9 cellular contexts compared by ENCODE assay signal in genomic region chr10:119316002-119316358, GRCh38.
DNase-seq lines count a peak whose midpoint lies in the region; ATAC-seq and TF ChIP-seq lines count a peak whose summit lies in the region.
"Had no signal": no experiment of that assay in that cellular context is flagged by ENCODE, and none has a peak within 500 bp of the region (broad histone marks: within the 10 kb centered on the region; RNA-seq: fewer than 3 reads in every experiment).

No MANE protein-coding gene starts in this region.

- H3K36me3 ChIP-seq in SJCRH30: no peaks in the 10 kb centered on the region

- H3K4me1 Mint-ChIP-seq in activated T-cell treated with anti-CD3 and anti-CD28 coated beads, Interleukin-2, amount 50 U/mL, for 24 hours (ENCODE audit: low read depth): peaks cover 69% of the 10 kb centered on the region
- H3K4me1 Mint-ChIP-seq in stimulated activated naive B cell treated with anti-CD40 and anti-IgM and Interleukin-4, amounts not matched to agents 10 μg/mL and 1 μg/mL and 100 μg/mL, for 72 hours: peaks cover 85 to 94% of the 10 kb centered on the region in 2 donors

- H3K27ac Mint-ChIP-seq in activated T-cell treated with anti-CD3 and anti-CD28 coated beads, Interleukin-2, amount 50 U/mL, for 24 hours: peak overlapping the region; percentile 98
- H3K27ac Mint-ChIP-seq in stimulated activated naive B cell treated with anti-CD40 and anti-IgM and Interleukin-4, amounts not matched to agents 10 μg/mL and 1 μg/mL and 100 μg/mL, for 72 hours: peak overlapping the region; percentile 92

- no peak for TF ChIP-seq CTCF in foreskin keratinocyte (conservative IDR thresholded peaks at IDR 0.05)

- no peaks in the 10 kb centered on the region for H3K36me3 Mint-ChIP-seq in activated T-cell treated with anti-CD3 and anti-CD28 coated beads, Interleukin-2, amount 50 U/mL, for 24 hours (ENCODE audit: low read depth)
- peaks cover 7 to 18% of the 10 kb centered on the region in 2 donors for H3K36me3 Mint-ChIP-seq in stimulated activated naive B cell treated with anti-CD40 and anti-IgM and Interleukin-4, amounts not matched to agents 10 μg/mL and 1 μg/mL and 100 μg/mL, for 72 hours

- no peak for DNase-seq in activated T-cell treated with anti-CD3 and anti-CD28 coated beads, Interleukin-2, amount 50 U/mL, for 24 hours
- DNase-seq in activated T-cell treated with anti-CD3 and anti-CD28 coated beads for 4 hours (no peak), SJCRH30 (no peak), foreskin keratinocyte (no peak), NOMO-1 treated with dmso at 0.1 percent for 144 hours (lab: John Stamatoyannopoulos, UW; ENCODE audit: unreplicated experiment) (no peak)
- DNase-seq in stimulated activated naive B cell treated with anti-CD40 and anti-IgM and Interleukin-4, amounts not matched to agents 10 μg/mL and 1 μg/mL and 100 μg/mL, for 72 hours: no peak
- DNase-seq: NCI-H748 treated with DMSO at 0.1 percent for 48 hours had no signal

- no peaks in the 10 kb centered on the region for H3K9me3 ChIP-seq in SJCRH30 (replicated peaks)

- ATAC-seq in foreskin keratinocyte (no peak), HG03139 (IDR thresholded peaks at IDR 0.05; ENCODE audit: unreplicated experiment) (no peak), HG02973 (IDR thresholded peaks at IDR 0.05; ENCODE audit: unreplicated experiment) (no peak)
- no peak for ATAC-seq in stimulated activated naive B cell treated with anti-CD40 and anti-IgM and Interleukin-4, amounts not matched to agents 10 μg/mL and 1 μg/mL and 100 μg/mL, for 72 hours (replicated peaks)

- no peak overlapping the region for H3K4me3 Mint-ChIP-seq in activated T-cell treated with anti-CD3 and anti-CD28 coated beads, Interleukin-2, amount 50 U/mL, for 24 hours
- H3K4me3 Mint-ChIP-seq in stimulated activated naive B cell treated with anti-CD40 and anti-IgM and Interleukin-4, amounts not matched to agents 10 μg/mL and 1 μg/mL and 100 μg/mL, for 72 hours: peak overlapping the region in 1 of 2 donors; percentile 41

- H3K4me1 ChIP-seq in SJCRH30 (peaks cover 66% of the 10 kb centered on the region), foreskin keratinocyte (peaks cover 34% of the 10 kb centered on the region)

- H3K27ac ChIP-seq in SJCRH30 (peak overlapping the region; percentile 83), foreskin keratinocyte (peak overlapping the region; percentile 89)

- no peaks in the 10 kb centered on the region for H3K9me3 Mint-ChIP-seq in activated T-cell treated with anti-CD3 and anti-CD28 coated beads, Interleukin-2, amount 50 U/mL, for 24 hours
- peaks cover 5% of the 10 kb centered on the region in 2 donors for H3K9me3 Mint-ChIP-seq in stimulated activated naive B cell treated with anti-CD40 and anti-IgM and Interleukin-4, amounts not matched to agents 10 μg/mL and 1 μg/mL and 100 μg/mL, for 72 hours

- no peaks in the 10 kb centered on the region for H3K27me3 ChIP-seq in SJCRH30
- H3K27me3 ChIP-seq in foreskin keratinocyte: no peaks in the 10 kb centered on the region

- no peak overlapping the region for H3K4me3 ChIP-seq in SJCRH30

- peaks cover 2% of the 10 kb centered on the region for H3K27me3 Mint-ChIP-seq in activated T-cell treated with anti-CD3 and anti-CD28 coated beads, Interleukin-2, amount 50 U/mL, for 24 hours
- no peaks in the 10 kb centered on the region for H3K27me3 Mint-ChIP-seq in stimulated activated naive B cell treated with anti-CD40 and anti-IgM and Interleukin-4, amounts not matched to agents 10 μg/mL and 1 μg/mL and 100 μg/mL, for 72 hours
